ENCODE assay signal across 1 cellular context in genomic region chr4:47465008-47465407, GRCh38.
TF ChIP-seq lines count a peak whose summit lies in the region.

No MANE protein-coding gene starts in this region.

TF ChIP-seq in SK-N-SH, 30 proteins besides CTCF, POLR2A, EP300 and RAD21 (continued from another document):
- TF ChIP-seq USF2 (IDR thresholded peaks at IDR 0.05; ENCODE audit: borderline replicate concordance, low read depth, low read length) (no peak), REST (IDR thresholded peaks at IDR 0.05; ENCODE audit: low read depth, low read length) (no peak), ELF1 (IDR thresholded peaks at IDR 0.05) (no peak), RXRA (IDR thresholded peaks at IDR 0.05; ENCODE audit: borderline replicate concordance, low read depth) (no peak), CHD2 (IDR thresholded peaks at IDR 0.05; ENCODE audit: low read length, partially characterized antibody) (no peak), PBX3 (IDR thresholded peaks at IDR 0.05) (no peak), USF1 (IDR thresholded peaks at IDR 0.05; ENCODE audit: borderline replicate concordance, low read depth) (no peak), RFX5 (IDR thresholded peaks at IDR 0.05; ENCODE audit: low read length) (no peak), SMC3 (IDR thresholded peaks at IDR 0.05; ENCODE audit: low read depth, low read length) (no peak)
